In the genomic region with DNA sequence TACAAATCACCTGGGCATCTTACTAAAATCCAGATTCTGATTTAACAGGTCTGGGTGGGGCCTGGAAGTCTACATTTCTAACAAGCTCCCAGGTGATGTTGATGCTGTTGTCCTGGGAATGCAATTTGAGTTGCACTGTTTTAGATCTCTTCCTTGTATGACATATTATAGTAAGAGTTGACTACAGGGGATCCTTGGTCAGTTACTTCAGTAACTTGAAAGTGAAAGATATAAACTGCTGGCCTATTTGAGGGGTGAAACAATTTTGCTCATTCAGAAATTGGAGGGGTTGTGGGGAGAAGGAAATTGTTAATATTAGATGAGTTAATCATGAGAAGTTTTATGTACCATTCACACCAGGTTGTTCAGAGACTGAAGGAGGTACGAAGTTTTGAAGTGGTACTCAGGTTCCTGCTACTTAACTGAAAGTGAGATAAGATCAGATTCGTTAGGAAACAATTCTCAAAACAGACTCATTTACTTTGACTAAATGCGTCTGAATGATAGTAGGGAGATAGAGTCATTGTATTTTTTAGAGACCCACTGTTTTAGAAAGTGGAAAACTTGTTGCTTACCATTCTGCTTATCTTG, we compare ENCODE assay signal across 16 cellular contexts. TPM values are rescaled to one million over a fixed set of nuclear protein-coding genes. Genes with fewer than 3 reads are reported as not detected.
DNase-seq lines count a peak whose midpoint lies in the region; ATAC-seq and TF ChIP-seq lines count a peak whose summit lies in the region.
"Had no signal": no experiment of that assay in that cellular context is flagged by ENCODE, and none has a peak within 500 bp of the region (broad histone marks: within the 10 kb centered on the region; RNA-seq: fewer than 3 reads in every experiment).

No MANE protein-coding gene starts in this region.

- no peaks in the 10 kb centered on the region for H3K9me3 ChIP-seq in suprapubic skin
- H3K9me3 ChIP-seq: ascending aorta, MG63, right lobe of liver had no signal

- H3K36me3 ChIP-seq in suprapubic skin, result no peaks in the 10 kb centered on the region
- H3K36me3 ChIP-seq: ascending aorta, MG63, right lobe of liver had no signal

- peak overlapping the region; percentile 5 for H3K4me3 Mint-ChIP-seq in dendritic cell treated with granulocyte-macrophage colony-stimulating factor and Interleukin-4, amounts not matched to agents 40 ng/mL and 50 ng/mL, for 4 days
- H3K4me3 Mint-ChIP-seq: naive B cell had no signal

- no peaks in the 10 kb centered on the region for H3K36me3 Mint-ChIP-seq in dendritic cell treated with granulocyte-macrophage colony-stimulating factor and Interleukin-4, amounts not matched to agents 40 ng/mL and 50 ng/mL, for 4 days (ENCODE audit: low read depth)
- H3K36me3 Mint-ChIP-seq: naive B cell had no signal

- TF ChIP-seq CTCF in GM10248 (IDR thresholded peaks at IDR 0.05; ENCODE audit: control extremely low read depth, extremely low read depth, low read depth, missing control alignments) (no peak), suprapubic skin (IDR thresholded peaks at IDR 0.05) (no peak)

- H3K4me1 Mint-ChIP-seq in dendritic cell treated with granulocyte-macrophage colony-stimulating factor and Interleukin-4, amounts not matched to agents 40 ng/mL and 50 ng/mL, for 4 days (ENCODE audit: low read depth), result peaks cover 7% of the 10 kb centered on the region
- H3K4me1 Mint-ChIP-seq: naive B cell had no signal

- CTCF ChIA-PET in GM10248 (lab: Yijun Ruan, JAX), result interaction anchor here (0.9 kb wide), 1 partner anchor 29 kb away, joined by 3 read pairs; no protein-coding TSS in a partner anchor

- ATAC-seq in GM18498 (IDR thresholded peaks at IDR 0.05; ENCODE audit: unreplicated experiment) (peak; percentile 65), GM19395 (IDR thresholded peaks at IDR 0.05; ENCODE audit: unreplicated experiment) (peak; percentile 66), HG03442 (IDR thresholded peaks at IDR 0.05; ENCODE audit: unreplicated experiment) (peak; percentile 58), GM21515 (IDR thresholded peaks at IDR 0.05; ENCODE audit: unreplicated experiment) (no peak)
- ATAC-seq: right lobe of liver had no signal

- no peaks in the 10 kb centered on the region for H3K9me3 Mint-ChIP-seq in dendritic cell treated with granulocyte-macrophage colony-stimulating factor and Interleukin-4, amounts not matched to agents 40 ng/mL and 50 ng/mL, for 4 days

- H3K27ac Mint-ChIP-seq in dendritic cell treated with granulocyte-macrophage colony-stimulating factor and Interleukin-4, amounts not matched to agents 40 ng/mL and 50 ng/mL, for 4 days, result no peak overlapping the region
- H3K27ac Mint-ChIP-seq: naive B cell had no signal

- no peaks in the 10 kb centered on the region for H3K27me3 Mint-ChIP-seq in dendritic cell treated with granulocyte-macrophage colony-stimulating factor and Interleukin-4, amounts not matched to agents 40 ng/mL and 50 ng/mL, for 4 days
- H3K27me3 Mint-ChIP-seq: naive B cell had no signal

- TF ChIP-seq EP300 in suprapubic skin (IDR thresholded peaks at IDR 0.05), result no peak

- 54% methylated on average over 3 of the region's 3 CpGs for WGBS in suprapubic skin

- no peak for TF ChIP-seq POLR2A in suprapubic skin (IDR thresholded peaks at IDR 0.05)

- POLR2A ChIA-PET in GM10248 (lab: Yijun Ruan, JAX), result no interaction called here

- H3K4me1 ChIP-seq in suprapubic skin, result no peaks in the 10 kb centered on the region
- H3K4me1 ChIP-seq: ascending aorta, right lobe of liver had no signal

- intact Hi-C loops in dendritic cell treated with granulocyte-macrophage colony-stimulating factor and Interleukin-4, amounts not matched to agents 40 ng/mL and 50 ng/mL, for 4 days (cut with micrococcal nuclease), result no loop called here

- DNase-seq in GM10248 (ENCODE audit: extremely low spot score) (no peak), cerebellum (ENCODE audit: low spot score) (no peak), suprapubic skin (ENCODE audit: low spot score in 2 of 2) (no peak)
- DNase-seq: effector CD4-positive, alpha-beta T cell; GF-D8; kidney glomerular epithelial cell; MG63; naive B cell; right lobe of liver had no signal

- no peak overlapping the region for H3K27ac ChIP-seq in suprapubic skin
- H3K27ac ChIP-seq: ascending aorta, right lobe of liver had no signal

- H3K27me3 ChIP-seq in suprapubic skin, result no peaks in the 10 kb centered on the region
- H3K27me3 ChIP-seq: ascending aorta, MG63 had no signal

- H3K4me3 ChIP-seq in suprapubic skin, result no peak overlapping the region
- H3K4me3 ChIP-seq: ascending aorta, MG63, right lobe of liver had no signal

RNA-seq across cellular contexts. Expression of a gene that starts 12.5 kb away (rescaled TPM):
- total RNA-seq in cerebellum (not detected), suprapubic skin (under 1 TPM in 1 of 4 donors, not detected in 3; 0.89 TPM)
- total RNA-seq: ascending aorta, glomerular endothelial cell had no signal

RNA-seq across cellular contexts. Expression of a gene that starts 26.4 kb away (rescaled TPM):
- total RNA-seq in cerebellum, result not detected
- not detected for total RNA-seq in suprapubic skin
- total RNA-seq: ascending aorta, glomerular endothelial cell, right lobe of liver had no signal
